Comparison of ENCODE assay signal across 8 cellular contexts in the genomic region with DNA sequence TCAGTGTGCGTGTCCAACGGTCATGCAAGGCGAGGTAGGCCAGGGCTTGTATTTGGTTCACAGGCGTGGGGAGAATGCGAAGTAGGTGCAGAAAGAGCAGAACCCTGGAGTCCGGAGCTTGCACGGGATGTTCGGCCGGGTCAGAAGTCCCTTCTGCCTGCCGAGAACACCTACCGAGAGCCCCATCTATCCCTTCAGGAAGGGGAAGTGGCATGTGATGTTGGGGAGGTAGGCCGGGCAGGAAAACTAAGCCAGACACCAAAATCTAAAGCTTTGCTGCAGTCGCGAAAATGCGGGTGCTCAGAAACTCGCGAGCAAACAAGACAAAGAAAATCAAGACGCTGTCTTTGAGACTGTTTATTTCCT. TPM values are rescaled to one million over a fixed set of nuclear protein-coding genes. Genes with fewer than 3 reads are reported as not detected.
DNase-seq lines count a peak whose midpoint lies in the region; ATAC-seq and TF ChIP-seq lines count a peak whose summit lies in the region.

No MANE protein-coding gene starts in this region.

- no peaks in the 10 kb centered on the region for H3K9me2 ChIP-seq in hepatocyte (replicated peaks; ENCODE audit: insufficient read depth)

- peaks cover 24% of the 10 kb centered on the region for H3K79me2 ChIP-seq in hepatocyte

- peaks cover 4% of the 10 kb centered on the region for H3K36me3 Mint-ChIP-seq in activated naive CD8-positive, alpha-beta T cell treated with anti-CD3 and anti-CD28 coated beads, Interleukin-2, amount 10 ng/mL, durations not matched to agents 7 days and 5 days

- no peaks in the 10 kb centered on the region for H4K20me1 ChIP-seq in hepatocyte (ENCODE audit: insufficient read depth, poor library complexity, severe bottlenecking)

- peak overlapping the region; percentile 31 for H3K4me3 ChIP-seq in hepatocyte
- H3K4me3 ChIP-seq in sigmoid colon = peak overlapping the region; percentile 62 to 73 (median 68)

- H3K4me1 ChIP-seq in hepatocyte (ENCODE audit: insufficient read depth) (peaks cover 17% of the 10 kb centered on the region), sigmoid colon (peaks cover 0 to 28% (median 22%) of the 10 kb centered on the region in 4 donors)

- H3K27ac Mint-ChIP-seq in activated naive CD8-positive, alpha-beta T cell treated with anti-CD3 and anti-CD28 coated beads, Interleukin-2, amount 10 ng/mL, durations not matched to agents 7 days and 5 days = peak overlapping the region; percentile 94

- no peak for TF ChIP-seq EP300 in sigmoid colon (IDR thresholded peaks at IDR 0.05)

- H3K27me3 ChIP-seq in hepatocyte (no peaks in the 10 kb centered on the region), sigmoid colon (no peaks in the 10 kb centered on the region)

- intact Hi-C loops in sigmoid colon (cut with DNase I) = loop anchor here (1.0 to 5.0 kb wide), 2 partner anchors 16 to 43 kb away; a partner anchor contains a TSS

- H3K9me3 ChIP-seq in hepatocyte (ENCODE audit: low read depth) = no peaks in the 10 kb centered on the region
- no peaks in the 10 kb centered on the region for H3K9me3 ChIP-seq in sigmoid colon

- H2AFZ ChIP-seq in hepatocyte = peak overlapping the region; percentile 52

- H3K27ac ChIP-seq in hepatocyte = peak overlapping the region; percentile 96
- H3K27ac ChIP-seq in sigmoid colon = peak overlapping the region; percentile 91 to 96 (median 94)

- H3K36me3 ChIP-seq in hepatocyte (replicated peaks; ENCODE audit: insufficient read depth, low read depth) (no peaks in the 10 kb centered on the region), sigmoid colon (peaks cover 9 to 28% (median 19%) of the 10 kb centered on the region in 4 donors)

- TF ChIP-seq POLR2A in sigmoid colon (IDR thresholded peaks at IDR 0.05) = no peak

- peak overlapping the region; percentile 92 for H3K4me3 Mint-ChIP-seq in activated naive CD8-positive, alpha-beta T cell treated with anti-CD3 and anti-CD28 coated beads, Interleukin-2, amount 10 ng/mL, durations not matched to agents 7 days and 5 days

- H3K27me3 Mint-ChIP-seq in activated naive CD8-positive, alpha-beta T cell treated with anti-CD3 and anti-CD28 coated beads, Interleukin-2, amount 10 ng/mL, durations not matched to agents 7 days and 5 days = no peaks in the 10 kb centered on the region

- no peak for ATAC-seq in activated naive CD8-positive, alpha-beta T cell treated with anti-CD3 and anti-CD28 coated beads, Interleukin-2, amount 10 ng/mL, durations not matched to agents 7 days and 5 days (ENCODE audit: low read depth)
- no peak for ATAC-seq in GM19035 (IDR thresholded peaks at IDR 0.05; ENCODE audit: unreplicated experiment)

- DNase-seq in SHP77 (lab: John Stamatoyannopoulos, UW) (peak; percentile 51 to 71), SHP77 treated with DMSO at 0.1 percent for 48 hours (lab: John Stamatoyannopoulos, UW) (no peak), Kasumi-1 (lab: John Stamatoyannopoulos, UW) (peak; percentile 75 to 76), hepatocyte (ENCODE audit: low spot score) (peak; percentile 32), sigmoid colon (peak; percentile 74), islet precursor cell (no peak)
- peak; percentile 55 for DNase-seq in activated naive CD8-positive, alpha-beta T cell treated with anti-CD3 and anti-CD28 coated beads, Interleukin-2, amount 10 ng/mL, durations not matched to agents 7 days and 5 days

- peaks cover 13% of the 10 kb centered on the region for H3K4me1 Mint-ChIP-seq in activated naive CD8-positive, alpha-beta T cell treated with anti-CD3 and anti-CD28 coated beads, Interleukin-2, amount 10 ng/mL, durations not matched to agents 7 days and 5 days

- peak overlapping the region; percentile 80 for H3K4me2 ChIP-seq in hepatocyte

- POLR2A ChIA-PET in activated naive CD8-positive, alpha-beta T cell treated with anti-CD3 and anti-CD28 coated beads, Interleukin-2, amount 10 ng/mL, durations not matched to agents 7 days and 5 days (lab: Charles Lee) = interaction anchor here (0.7 to 3.9 kb wide), 12 partner anchors 9 to 110 kb away, joined by 3 to 47 read pairs (median 10); a partner anchor contains a TSS

- H3K9me3 Mint-ChIP-seq in activated naive CD8-positive, alpha-beta T cell treated with anti-CD3 and anti-CD28 coated beads, Interleukin-2, amount 10 ng/mL, durations not matched to agents 7 days and 5 days = no peaks in the 10 kb centered on the region

- TF ChIP-seq CTCF in hepatocyte (IDR thresholded peaks at IDR 0.05; ENCODE audit: poor library complexity) (no peak), sigmoid colon (IDR thresholded peaks at IDR 0.05) (no peak)

- 15% methylated on average over 18 of the region's 18 CpGs for WGBS in hepatocyte (ENCODE audit: low lambda C conversion rate, missing lambda C conversion rate)
- WGBS in sigmoid colon, 2 donors = 1% methylated on average over 18 of the region's 18 CpGs

RNA-seq across cellular contexts. Expression of a gene that starts 0.4 kb away (rescaled TPM):
- total RNA-seq in activated naive CD8-positive, alpha-beta T cell treated with anti-CD3 and anti-CD28 coated beads, Interleukin-2, amount 10 ng/mL, durations not matched to agents 7 days and 5 days = 10 to 100 TPM; 20.6 to 22.2 TPM
- 20.5 and 23.2 TPM in 2 replicates for total RNA-seq in hepatocyte
- 35.9 and 36.0 TPM in 2 replicates for polyA plus RNA-seq in hepatocyte
- 10 to 100 TPM; 13.2 to 20.1 (median 16.7) TPM for total RNA-seq in sigmoid colon
- 10 to 100 TPM in 1 of 3 donors, 1 to 10 TPM in 2; 3.0 to 20.7 (median 9.0) TPM for polyA plus RNA-seq in sigmoid colon

RNA-seq across cellular contexts. Expression of a gene that starts 9.4 kb away (rescaled TPM):
- total RNA-seq in activated naive CD8-positive, alpha-beta T cell treated with anti-CD3 and anti-CD28 coated beads, Interleukin-2, amount 10 ng/mL, durations not matched to agents 7 days and 5 days = 10 to 100 TPM; 79.1 to 84.6 TPM
- total RNA-seq in hepatocyte (96.5 and 110 TPM in 2 replicates), sigmoid colon (10 to 100 TPM; 42.7 to 59.5 (median 53.6) TPM)
- polyA plus RNA-seq in hepatocyte (171 and 195 TPM in 2 replicates), sigmoid colon (100 to 1,000 TPM in 1 of 3 donors, 10 to 100 TPM in 2; 73.5 to 111 (median 95.5) TPM)

RNA-seq across cellular contexts. Expression of a gene that starts 16.4 kb away (rescaled TPM):
- total RNA-seq in activated naive CD8-positive, alpha-beta T cell treated with anti-CD3 and anti-CD28 coated beads, Interleukin-2, amount 10 ng/mL, durations not matched to agents 7 days and 5 days = 10 to 100 TPM; 48.7 to 52.2 TPM
- total RNA-seq in hepatocyte = 78.0 and 99.1 TPM in 2 replicates
- polyA plus RNA-seq in hepatocyte = 163 and 172 TPM in 2 replicates
- 10 to 100 TPM; 38.2 to 49.6 (median 43.0) TPM for total RNA-seq in sigmoid colon
- polyA plus RNA-seq in sigmoid colon = 10 to 100 TPM; 27.0 to 63.9 (median 38.4) TPM

RNA-seq across cellular contexts. Expression of a gene that starts 16.8 kb away (rescaled TPM):
- 10 to 100 TPM; 14.0 to 17.1 TPM for total RNA-seq in activated naive CD8-positive, alpha-beta T cell treated with anti-CD3 and anti-CD28 coated beads, Interleukin-2, amount 10 ng/mL, durations not matched to agents 7 days and 5 days
- total RNA-seq in hepatocyte (7.0 and 11.0 TPM in 2 replicates), sigmoid colon (10 to 100 TPM in 1 of 4 donors, 1 to 10 TPM in 3; 6.6 to 12.1 (median 7.7) TPM)
- polyA plus RNA-seq in hepatocyte (4.0 and 4.3 TPM in 2 replicates), sigmoid colon (1 to 10 TPM; 1.2 to 5.0 (median 1.8) TPM)

RNA-seq across cellular contexts. Expression of a gene that starts 21.0 kb away (rescaled TPM):
- 10 to 100 TPM; 14.0 to 15.2 TPM for total RNA-seq in activated naive CD8-positive, alpha-beta T cell treated with anti-CD3 and anti-CD28 coated beads, Interleukin-2, amount 10 ng/mL, durations not matched to agents 7 days and 5 days
- total RNA-seq in hepatocyte (28.4 and 31.9 TPM in 2 replicates), sigmoid colon (10 to 100 TPM; 16.0 to 27.1 (median 24.1) TPM)
- polyA plus RNA-seq in hepatocyte (30.3 and 36.1 TPM in 2 replicates), sigmoid colon (10 to 100 TPM in 2 of 3 donors, 1 to 10 TPM in 1; 9.0 to 30.9 (median 15.5) TPM)

Comparison
In these comparisons a context has a peak if more than half of its experiments do, and no peak if none do; other contexts are left out.
1. DNase-seq: peak in SHP77 (2 of 2), Kasumi-1 (2 of 2), activated naive CD8-positive, alpha-beta T cell treated with anti-CD3 and anti-CD28 coated beads, Interleukin-2, amount 10 ng/mL, durations not matched to agents 7 days and 5 days (single experiment), hepatocyte (single experiment) and sigmoid colon (single experiment); none in SHP77 treated with DMSO at 0.1 percent for 48 hours (single experiment) and islet precursor cell (single experiment).